15 cellular contexts compared by ENCODE assay signal in the genomic region with DNA sequence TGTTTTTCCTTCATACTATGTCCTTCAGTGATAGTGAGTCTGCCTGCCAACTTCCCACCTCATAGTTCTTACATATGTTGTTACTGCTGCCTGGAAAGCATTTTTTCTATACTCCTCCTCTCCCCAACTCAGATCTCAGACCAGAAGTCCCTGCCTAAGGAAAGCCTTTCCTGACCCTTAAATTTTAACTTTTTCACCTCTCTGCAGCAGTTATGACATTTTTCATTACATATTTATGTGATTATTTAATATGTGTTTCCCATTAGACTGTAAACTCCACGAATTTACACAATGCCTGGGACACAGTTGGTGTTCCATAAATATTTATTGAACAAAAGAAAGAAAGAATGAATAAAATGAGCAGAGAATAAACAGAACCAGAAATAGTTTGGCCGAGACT.
DNase-seq lines count a peak whose midpoint lies in the region; ATAC-seq and TF ChIP-seq lines count a peak whose summit lies in the region.
"Had no signal": no experiment of that assay in that cellular context is flagged by ENCODE, and none has a peak within 500 bp of the region (broad histone marks: within the 10 kb centered on the region; RNA-seq: fewer than 3 reads in every experiment).

No MANE protein-coding gene starts in this region.

- ATAC-seq in gastroesophageal sphincter: no peak
- ATAC-seq in omental fat pad (ENCODE audit: low FRiP score): no peak
- ATAC-seq: CD8-positive, alpha-beta T cell had no signal

- H3K36me3 ChIP-seq in gastroesophageal sphincter (no peaks in the 10 kb centered on the region), sigmoid colon (no peaks in the 10 kb centered on the region)
- H3K36me3 ChIP-seq: BLaER1 had no signal

- H3K27ac Mint-ChIP-seq in HFFc6: peak overlapping the region; percentile 71
- H3K27ac Mint-ChIP-seq: CD8-positive, alpha-beta T cell had no signal

- no peak for TF ChIP-seq CTCF in AG09319 (IDR thresholded peaks at IDR 0.05; ENCODE audit: low read depth, low read length)
- no peak for TF ChIP-seq CTCF in HFFc6 (IDR thresholded peaks at IDR 0.05)
- no peak for TF ChIP-seq CTCF in gastroesophageal sphincter (IDR thresholded peaks at IDR 0.05)
- no peak for TF ChIP-seq CTCF in sigmoid colon (IDR thresholded peaks at IDR 0.05)
- TF ChIP-seq CTCF in omental fat pad (IDR thresholded peaks at IDR 0.05): no peak

- peaks cover 1% of the 10 kb centered on the region; the same call in 1 of the 2 replicates for H3K27me3 Mint-ChIP-seq in HFFc6 (ENCODE audit: insufficient read depth)

- intact Hi-C loops in sigmoid colon (cut with DNase I): loop anchor here (5.0 kb wide), 1 partner anchor 122 kb away; no protein-coding TSS in a partner anchor

- H3K36me3 Mint-ChIP-seq in HFFc6 (ENCODE audit: low read depth): peaks cover 14% of the 10 kb centered on the region
- H3K36me3 Mint-ChIP-seq: CD8-positive, alpha-beta T cell had no signal

- no peaks in the 10 kb centered on the region for H3K27me3 ChIP-seq in gastroesophageal sphincter
- no peaks in the 10 kb centered on the region for H3K27me3 ChIP-seq in sigmoid colon
- H3K27me3 ChIP-seq: BLaER1 had no signal

- H3K4me1 ChIP-seq in gastroesophageal sphincter: peaks cover 3 to 78% (median 10%) of the 10 kb centered on the region in 3 donors
- peaks cover 0 to 80% (median 58%) of the 10 kb centered on the region in 4 donors for H3K4me1 ChIP-seq in sigmoid colon
- H3K4me1 ChIP-seq: BLaER1 had no signal

- WGBS in gastroesophageal sphincter (ENCODE audit: low coverage in 1 of 2), 2 donors: 18 to 21% methylated on average over 2 of the region's 2 CpGs
- 64 to 66% methylated on average over 2 of the region's 2 CpGs for WGBS in sigmoid colon, 2 donors

- H3K27ac ChIP-seq in gastroesophageal sphincter: peak overlapping the region; percentile 75 to 93 (median 80)
- H3K27ac ChIP-seq in sigmoid colon: peak overlapping the region in 3 of 4 donors; percentile 74 to 81 (median 76)
- H3K27ac ChIP-seq: BLaER1 had no signal

- H3K4me1 Mint-ChIP-seq in HFFc6 (ENCODE audit: low read depth): peaks cover 62% of the 10 kb centered on the region

- H3K4me3 ChIP-seq in gastroesophageal sphincter: no peak overlapping the region
- H3K4me3 ChIP-seq in sigmoid colon: no peak overlapping the region
- H3K4me3 ChIP-seq: BLaER1 had no signal

- H3K9me3 Mint-ChIP-seq in HFFc6: no peaks in the 10 kb centered on the region
- H3K9me3 Mint-ChIP-seq: CD8-positive, alpha-beta T cell had no signal

- peak overlapping the region; percentile 85 for H3K4me3 Mint-ChIP-seq in HFFc6
- H3K4me3 Mint-ChIP-seq: CD8-positive, alpha-beta T cell had no signal

- H3K9me3 ChIP-seq in gastroesophageal sphincter: no peaks in the 10 kb centered on the region
- no peaks in the 10 kb centered on the region for H3K9me3 ChIP-seq in sigmoid colon
- H3K9me3 ChIP-seq: BLaER1, SK-N-SH had no signal

- DNase-seq in AG09319 (ENCODE audit: extremely low read depth, low read depth) (peak; percentile 34), HFFc6 (no peak), sigmoid colon (no peak), GF-D8 (lab: John Stamatoyannopoulos, UW) (no peak), GOT3 (lab: John Stamatoyannopoulos, UW) (no peak), omental fat pad (ENCODE audit: low spot score) (no peak)
- DNase-seq: CD8-positive, alpha-beta T cell; DMS79; NCI-H1048; NCI-H2081 treated with DMSO at 0.1 percent for 48 hours; NCI-H510A treated with DMSO at 0.1 percent for 48 hours; NCI-H82; SK-N-SH had no signal

- TF ChIP-seq EP300 in gastroesophageal sphincter (IDR thresholded peaks at IDR 0.05): no peak
- TF ChIP-seq EP300 in sigmoid colon (IDR thresholded peaks at IDR 0.05): no peak

- no peak for TF ChIP-seq POLR2A in gastroesophageal sphincter (IDR thresholded peaks at IDR 0.05)
- TF ChIP-seq POLR2A in sigmoid colon (IDR thresholded peaks at IDR 0.05): no peak
